Comparison of ENCODE assay signal across 8 cellular contexts in the genomic region with DNA sequence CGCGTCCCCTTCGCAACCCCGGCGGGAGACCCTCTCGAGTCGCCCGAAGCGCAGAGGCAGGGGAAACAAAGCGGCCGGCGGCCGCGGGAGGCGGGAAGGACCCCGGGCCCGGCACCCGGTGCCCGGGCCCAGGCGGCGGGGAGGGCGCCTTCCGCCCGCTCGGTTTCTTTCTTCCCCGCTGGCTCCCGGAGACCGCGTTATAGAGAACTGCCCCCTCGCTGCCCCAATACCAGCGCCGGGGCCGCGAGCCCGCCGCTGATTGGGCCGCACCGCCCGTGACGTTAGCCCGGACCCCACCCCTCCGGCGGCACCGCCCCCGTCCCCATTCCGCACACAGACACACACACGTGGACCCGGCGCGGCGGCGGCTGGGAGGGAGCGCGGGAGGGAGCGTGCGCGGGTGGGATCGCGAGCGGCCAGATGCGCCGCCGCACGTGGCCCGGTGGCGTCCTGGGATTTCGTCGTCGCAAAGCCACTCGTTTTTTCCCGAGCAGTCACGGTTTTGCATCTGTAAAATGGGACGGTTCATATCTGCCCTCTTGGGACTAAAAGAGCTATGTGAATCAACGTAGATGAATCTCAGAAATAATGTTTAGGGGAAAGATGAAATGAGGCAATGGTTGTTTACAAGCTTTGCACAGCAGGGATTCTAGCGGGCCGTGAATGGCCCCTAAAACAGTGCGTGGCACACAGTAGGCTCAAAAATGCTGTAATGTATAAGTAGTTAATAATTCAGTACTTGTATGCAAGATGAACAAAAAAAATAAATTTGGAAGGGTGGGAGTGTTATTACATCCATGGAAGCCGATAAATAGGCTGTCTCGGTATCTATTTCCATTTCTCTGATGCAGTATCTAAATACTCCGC. TPM values are rescaled to one million over a fixed set of nuclear protein-coding genes. Genes with fewer than 3 reads are reported as not detected.
DNase-seq lines count a peak whose midpoint lies in the region; ATAC-seq and TF ChIP-seq lines count a peak whose summit lies in the region.

A gene (minus strand): TSS at position 209 of the 867 bp plus-strand sequence. CDS start 462 bp downstream, outside the sequence.

- peaks cover 0 to 7% of the 10 kb centered on the region in 2 donors for H3K4me1 ChIP-seq in lung (ENCODE audit: control insufficient read depth in 2 of 2, insufficient read depth in 2 of 2, low read length in 2 of 2)

- in situ Hi-C loops in GM18951 (cut with MboI; ENCODE audit: low sequenced_read_pairs, unreplicated experiment), result loop anchor here (10.0 kb wide), 1 partner anchor 70 kb away; a partner anchor contains a TSS

- ATAC-seq in HG03442 (IDR thresholded peaks at IDR 0.05; ENCODE audit: unreplicated experiment) (peak; percentile 65), lung (ENCODE audit: insufficient read depth, low FRiP score) (peak; percentile 91)

- H3K27ac ChIP-seq in dorsolateral prefrontal cortex (peak within 1 kb of the TSS in 46 of 59 donors; percentile 10 to 88 (median 42)), lung (ENCODE audit: low read depth in 1 of 2, low read length in 1 of 2) (no peak within 1 kb of the TSS)

- WGBS in lung, 2 donors, result 4 to 5% methylated on average over 61 to 80 of the region's 80 CpGs

- peak within 1 kb of the TSS; percentile 39 to 80 (median 67) for H3K4me3 ChIP-seq in dorsolateral prefrontal cortex
- peak within 1 kb of the TSS; percentile 44 for H3K4me3 ChIP-seq in lung

- peak; percentile 62 for TF ChIP-seq POLR2A in GM18951 (IDR thresholded peaks at IDR 0.05; ENCODE audit: extremely low read depth, insufficient read depth, insufficient read length)

- H3K27me3 ChIP-seq in dorsolateral prefrontal cortex (peaks cover 0 to 12% (median 0%) of the 10 kb centered on the region in 45 donors), lung (ENCODE audit: control insufficient read depth, insufficient read depth) (peaks cover 4% of the 10 kb centered on the region)

- no peaks in the 10 kb centered on the region for H3K36me3 ChIP-seq in lung (ENCODE audit: control insufficient read depth in 2 of 2, insufficient read depth in 2 of 2, low read length in 2 of 2)

- peak in 22 of 56 donors; percentile 4 to 53 (median 26) for TF ChIP-seq CTCF in dorsolateral prefrontal cortex (IDR thresholded peaks at IDR 0.05 in 54 of 56, conservative IDR thresholded peaks at IDR 0.05 in 2 of 56; ENCODE audit: low read depth in 1 of 56, partially characterized antibody in 56 of 56)
- no peak for TF ChIP-seq CTCF in lung (IDR thresholded peaks at IDR 0.05; ENCODE audit: control extremely low read depth, extremely low read depth)

- intact Hi-C loops in dorsolateral prefrontal cortex (cut with DNase I), result loop anchor here in 1 of 2 donors (2.0 kb wide), 1 partner anchor 30 kb away; a partner anchor contains a TSS

- no peaks in the 10 kb centered on the region for H3K9me3 ChIP-seq in lung (ENCODE audit: control insufficient read depth in 2 of 2, insufficient read depth in 1 of 2, low read length in 1 of 2)

- peak; percentile 94 for DNase-seq in AG08395 (ENCODE audit: low spot score)
- DNase-seq in NCI-H69 (lab: John Stamatoyannopoulos, UW), result peak; percentile 96
- peak; percentile 87 to 91 for DNase-seq in activated CD4-positive, alpha-beta T cell treated with anti-CD3 and anti-CD28 coated beads, Interleukin-2, amount 50 U/mL, for 4 hours
- peak; percentile 65 to 95 (median 90) for DNase-seq in dorsolateral prefrontal cortex
- peak; percentile 85 for DNase-seq in lung (ENCODE audit: low spot score)
- peak; percentile 90 to 91 (median 90) for DNase-seq in stimulated activated CD4-positive, alpha-beta T cell treated with anti-CD3 and anti-CD28 coated beads, TNF-alpha, amount 100 ng/mL, for 4 hours (ENCODE audit: low read depth in 3 of 3)

RNA-seq across cellular contexts. Expression of the gene that starts here (rescaled TPM):
- total RNA-seq in dorsolateral prefrontal cortex (10 to 100 TPM in 105 of 120 experiments, 1 to 10 TPM in 15; 4.4 to 32.8 (median 13.7) TPM), lung (1 to 10 TPM in 1 of 2 donors, under 1 TPM in 1; 0.40 to 2.8 TPM)
- 1 to 10 TPM; 1.6 to 2.8 TPM for polyA plus RNA-seq in lung

Comparison
In these comparisons a context has a peak if more than half of its experiments do, and no peak if none do; other contexts are left out.
1. H3K27ac ChIP-seq: peak in dorsolateral prefrontal cortex (46 of 59); none in lung (0 of 2).
2. Peak in every context shown above with its lines, with median percentiles within 50 percentile points of each other: DNase-seq.